Comparison of ENCODE assay signal across 8 cellular contexts in genomic region chr4:163166041-163166579, GRCh38. TPM values are rescaled to one million over a fixed set of nuclear protein-coding genes. Genes with fewer than 3 reads are reported as not detected.
A peak's percentile ranks its signal among the peaks of the same experiment; 100 is the strongest.
DNase-seq lines count a peak whose midpoint lies in the region; ATAC-seq, FAIRE-seq and TF ChIP-seq lines count a peak whose summit lies in the region.

No MANE protein-coding gene starts in this region.

- H3K4me1 Mint-ChIP-seq in IgD-negative memory B cell, result peaks cover 23 to 39% (median 26%) of the 10 kb centered on the region in 3 donors

- H3K9me3 Mint-ChIP-seq in IgD-negative memory B cell, result no peaks in the 10 kb centered on the region

- H3K27me3 ChIP-seq in WERI-Rb-1 (ENCODE audit: insufficient read depth, low read depth, severe bottlenecking) (no peaks in the 10 kb centered on the region), bronchial epithelial cell (ENCODE audit: control insufficient read depth, insufficient read depth, low read length) (no peaks in the 10 kb centered on the region), kidney epithelial cell (ENCODE audit: control insufficient read depth, insufficient read depth, low read length) (no peaks in the 10 kb centered on the region)

- in situ Hi-C loops in G401 (cut with HindIII; ENCODE audit: low sequenced_read_pairs), result no loop called here

- FAIRE-seq in bronchial epithelial cell (lab: Jason Lieb, UNC), result no peak

- TF ChIP-seq CTCF in WERI-Rb-1 (IDR thresholded peaks at IDR 0.05; ENCODE audit: low read depth, low read length), result no peak
- no peak for TF ChIP-seq CTCF in bronchial epithelial cell (IDR thresholded peaks at IDR 0.05; ENCODE audit: insufficient read depth, low read length, severe bottlenecking)
- no peak for TF ChIP-seq CTCF in kidney epithelial cell (IDR thresholded peaks at IDR 0.05; ENCODE audit: insufficient read depth, low read length, poor library complexity, severe bottlenecking)

- no peaks in the 10 kb centered on the region for H3K27me3 Mint-ChIP-seq in IgD-negative memory B cell

- H3K36me3 Mint-ChIP-seq in IgD-negative memory B cell, result no peaks in the 10 kb centered on the region

- peak; percentile 53 for ATAC-seq in GM21576 (IDR thresholded peaks at IDR 0.05; ENCODE audit: unreplicated experiment)

- H3K36me3 ChIP-seq in WERI-Rb-1 (peaks cover 36% of the 10 kb centered on the region), bronchial epithelial cell (ENCODE audit: control insufficient read depth, insufficient read depth, low read length) (no peaks in the 10 kb centered on the region), kidney epithelial cell (ENCODE audit: control insufficient read depth, insufficient read depth, low read length) (no peaks in the 10 kb centered on the region)

- peaks cover 5% of the 10 kb centered on the region for H3K9me3 ChIP-seq in WERI-Rb-1 (ENCODE audit: severe bottlenecking)

- peak overlapping the region; percentile 87 to 99 (median 98) for H3K27ac Mint-ChIP-seq in IgD-negative memory B cell

- peak overlapping the region; percentile 87 for H3K27ac ChIP-seq in WERI-Rb-1

- H3K4me3 Mint-ChIP-seq in IgD-negative memory B cell, result peak overlapping the region; percentile 93 to 98 (median 95)

- DNase-seq in G401 (ENCODE audit: low spot score) (peak; percentile 43), WERI-Rb-1 (peak; percentile 57), bronchial epithelial cell (ENCODE audit: low read depth) (peak; percentile 20), kidney epithelial cell (ENCODE audit: low read depth) (no peak), NCI-H1694 treated with DMSO at 0.1 percent for 48 hours (lab: John Stamatoyannopoulos, UW) (no peak)
- peak; percentile 12 to 26 for DNase-seq in stimulated activated CD4-positive, alpha-beta T cell treated with anti-CD3 and anti-CD28 coated beads, Interleukin-1b, Interleukin-23, amount 100 ng/mL, for 1 hour (ENCODE audit: low read depth in 2 of 2)

- H3K4me3 ChIP-seq in WERI-Rb-1 (ENCODE audit: low read depth, low read length) (peak overlapping the region; percentile 75), bronchial epithelial cell (ENCODE audit: low read depth, low read length) (peak overlapping the region; percentile 82), kidney epithelial cell (ENCODE audit: low read depth, low read length) (peak overlapping the region; percentile 99)

RNA-seq across cellular contexts. Expression of gene NAF1, which starts 0.6 kb away (rescaled TPM):
- 9.0 and 12.7 TPM in 2 replicates for total RNA-seq in G401 (2014; rRNA removed; shearing (Covaris generic))
- 4.3 TPM for polyA plus RNA-seq in IgD-negative memory B cell
- total RNA-seq in bronchial epithelial cell, result 6.1 and 6.5 TPM in 2 replicates
- total RNA-seq in kidney epithelial cell, result 23.5 and 24.7 TPM in 2 replicates

Comparison
In these comparisons a context has a peak if more than half of its experiments do, and no peak if none do; other contexts are left out.
1. DNase-seq: peak in G401 (single experiment), WERI-Rb-1 (single experiment), bronchial epithelial cell (single experiment) and stimulated activated CD4-positive, alpha-beta T cell treated with anti-CD3 and anti-CD28 coated beads, Interleukin-1b, Interleukin-23, amount 100 ng/mL, for 1 hour (2 of 2); none in kidney epithelial cell (single experiment) and NCI-H1694 treated with DMSO at 0.1 percent for 48 hours (single experiment).
2. Peak in every context shown above with its lines, with median percentiles within 50 percentile points of each other: H3K4me3 ChIP-seq.